In the genomic region with DNA sequence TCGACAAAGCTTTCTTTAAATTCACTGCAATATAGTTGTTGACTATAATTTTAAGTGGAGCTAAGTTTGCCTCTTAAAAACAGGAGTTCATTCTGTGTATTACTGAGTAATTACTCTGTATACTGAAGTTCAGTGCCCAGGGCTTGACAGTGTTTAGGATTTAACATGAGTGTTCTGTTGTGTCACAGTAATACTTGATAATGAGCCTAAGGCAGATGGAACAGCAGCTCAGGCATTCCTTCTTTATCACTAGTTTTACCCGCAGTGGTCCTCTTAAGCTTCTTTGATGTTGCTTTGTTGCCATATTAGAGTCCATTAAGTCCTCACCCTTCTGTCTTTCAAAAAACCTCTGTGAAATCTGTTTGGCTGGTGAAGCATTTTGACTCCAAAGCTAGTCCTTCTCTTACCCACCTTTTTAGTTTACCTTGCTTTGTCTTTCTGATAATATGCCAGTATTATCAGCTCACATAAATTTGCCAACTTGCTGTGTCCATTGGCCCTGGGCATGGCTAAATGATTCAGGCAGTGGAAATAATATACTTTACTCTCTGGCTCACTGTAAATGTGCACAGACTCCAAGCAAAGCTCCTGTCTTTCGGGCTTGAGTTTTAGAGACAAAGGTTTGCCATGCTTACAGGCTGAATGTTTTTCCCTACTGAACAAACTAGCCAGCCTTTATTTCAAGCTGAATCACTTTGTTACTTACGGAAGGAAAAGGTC, we compare ENCODE assay signal across 1 cellular context.
TF ChIP-seq lines count a peak whose summit lies in the region.

No MANE protein-coding gene starts in this region.

TF ChIP-seq in SK-N-SH, 30 proteins besides CTCF, POLR2A, EP300 and RAD21 (continued from another document):
- TF ChIP-seq TEAD4 (IDR thresholded peaks at IDR 0.05; ENCODE audit: borderline replicate concordance, insufficient read depth), result no peak
- no peak for TF ChIP-seq JUND (IDR thresholded peaks at IDR 0.05)
- no peak for TF ChIP-seq SIN3A (IDR thresholded peaks at IDR 0.05; ENCODE audit: borderline replicate concordance, low read depth, low read length)
